In the genomic region with DNA sequence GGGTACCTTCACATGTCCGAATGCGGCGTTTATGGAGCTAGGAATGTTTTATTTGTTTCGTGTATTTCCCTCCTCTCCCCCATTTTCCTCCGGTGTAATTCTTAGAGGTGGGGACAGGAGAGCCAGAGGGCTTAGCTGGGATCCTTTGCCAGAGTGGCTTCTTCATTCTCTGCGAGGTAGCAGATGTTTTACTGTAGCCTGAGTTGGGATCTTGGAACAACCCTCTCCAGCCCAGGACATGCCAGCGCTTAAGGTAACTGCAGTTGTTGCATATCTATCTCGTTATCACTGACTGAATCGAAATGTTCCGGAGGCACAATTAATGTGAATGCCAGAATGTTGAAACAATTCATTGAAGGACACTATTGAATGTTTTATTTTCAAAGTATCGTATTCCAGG, we compare ENCODE assay signal across 13 cellular contexts. TPM values are rescaled to one million over a fixed set of nuclear protein-coding genes. Genes with fewer than 3 reads are reported as not detected.
DNase-seq lines count a peak whose midpoint lies in the region; ATAC-seq, FAIRE-seq and TF ChIP-seq lines count a peak whose summit lies in the region.
"Had no signal": no experiment of that assay in that cellular context is flagged by ENCODE, and none has a peak within 500 bp of the region (broad histone marks: within the 10 kb centered on the region; RNA-seq: fewer than 3 reads in every experiment).

No MANE protein-coding gene starts in this region.

- no peak overlapping the region for H2BK120ac ChIP-seq in H1 (replicated peaks; ENCODE audit: low read depth, low read length)

- H3K27ac Mint-ChIP-seq in natural killer cell treated with Interleukin-12 subunit alpha and Interleukin-12 subunit beta and Interleukin-15 and Interleukin-18, amount 100 ng/mL, for 72 hours = no peak overlapping the region
- H3K27ac Mint-ChIP-seq: naive B cell had no signal

- TF ChIP-seq CTCF in BJ (IDR thresholded peaks at IDR 0.05; ENCODE audit: insufficient read depth, low read depth, low read length) = no peak
- no peak for TF ChIP-seq CTCF in H1 (IDR thresholded peaks at IDR 0.05; ENCODE audit: control extremely low read depth in 1 of 3, insufficient read depth in 1 of 3, low read depth in 1 of 3, low read length in 3 of 3)

- no peak overlapping the region for H2BK20ac ChIP-seq in H1 (ENCODE audit: low read length)

- no peaks in the 10 kb centered on the region for H3K4me1 Mint-ChIP-seq in natural killer cell treated with Interleukin-12 subunit alpha and Interleukin-12 subunit beta and Interleukin-15 and Interleukin-18, amount 100 ng/mL, for 72 hours (ENCODE audit: low read depth in 2 of 2)

- H3K9ac ChIP-seq in HUES64 (ENCODE audit: low read depth, low read length) (peak overlapping the region; percentile 57), H1 (replicated peaks in 1 of 4; ENCODE audit: extremely low read depth in 1 of 4, low read depth in 3 of 4, low read length in 3 of 4) (no peak overlapping the region; a peak in 1 of 7 replicates)

- H3K27ac ChIP-seq in HUES64 (ENCODE audit: low read depth, low read length) (no peak overlapping the region), H1 (ENCODE audit: low read depth, low read length) (no peak overlapping the region), mesodermal cell (ENCODE audit: low read depth, low read length, severe bottlenecking) (peak overlapping the region; percentile 49)
- H3K27ac ChIP-seq: skin epidermis, suprapubic skin had no signal

- no peak overlapping the region for H3K18ac ChIP-seq in H1 (ENCODE audit: extremely low read depth, low read length)

- peaks cover 14 to 28% of the 10 kb centered on the region in 2 donors for H3K27me3 Mint-ChIP-seq in natural killer cell treated with Interleukin-12 subunit alpha and Interleukin-12 subunit beta and Interleukin-15 and Interleukin-18, amount 100 ng/mL, for 72 hours

- DNase-seq in BJ (ENCODE audit: low read depth) = no peak
- no peak for DNase-seq in H1 (ENCODE audit: low read depth in 1 of 2, low spot score in 2 of 2)
- no peak for DNase-seq in natural killer cell treated with Interleukin-12 subunit alpha and Interleukin-12 subunit beta and Interleukin-15 and Interleukin-18, amount 100 ng/mL, for 72 hours (ENCODE audit: low spot score)
- no peak for DNase-seq in NCI-H1436 (lab: John Stamatoyannopoulos, UW)
- DNase-seq in NCI-H510A treated with DMSO at 0.1 percent for 48 hours (lab: John Stamatoyannopoulos, UW) = no peak
- no peak for DNase-seq in GM12892 (ENCODE audit: insufficient read length)
- DNase-seq: activated CD4-positive, CD25-positive, alpha-beta regulatory T cell treated with anti-CD3 and anti-CD28 coated beads, Interleukin-2, amount 50 U/mL, for 72 hours; NCI-H524 treated with DMSO at 0.1 percent for 48 hours had no signal

- no peak overlapping the region for H3K56ac ChIP-seq in H1 (replicated peaks; ENCODE audit: insufficient read length, low read depth, low read length)

- H3K36me3 Mint-ChIP-seq in natural killer cell treated with Interleukin-12 subunit alpha and Interleukin-12 subunit beta and Interleukin-15 and Interleukin-18, amount 100 ng/mL, for 72 hours = no peaks in the 10 kb centered on the region
- H3K36me3 Mint-ChIP-seq: naive B cell had no signal

- H2BK5ac ChIP-seq in H1 (ENCODE audit: low read depth, low read length) = no peak overlapping the region

- peak overlapping the region; percentile 69 to 78 for H3K4me2 ChIP-seq in H1 (ENCODE audit: insufficient read depth in 1 of 2, low read depth in 2 of 2, low read length in 2 of 2)

- H3K79me1 ChIP-seq in H1 (ENCODE audit: low read depth, low read length) = no peaks in the 10 kb centered on the region

- no peaks in the 10 kb centered on the region for H3K79me2 ChIP-seq in H1 (ENCODE audit: control insufficient read depth in 1 of 2, insufficient read depth in 2 of 2, low read length in 2 of 2)

- no peak overlapping the region for H2BK12ac ChIP-seq in H1 (ENCODE audit: low read depth, low read length)

- H3K9me3 Mint-ChIP-seq in natural killer cell treated with Interleukin-12 subunit alpha and Interleukin-12 subunit beta and Interleukin-15 and Interleukin-18, amount 100 ng/mL, for 72 hours = no peaks in the 10 kb centered on the region

- H3K4me3 ChIP-seq in BJ (ENCODE audit: low read depth, low read length) (peak overlapping the region; percentile 34; the same call in 1 of the 2 replicates), HUES64 (ENCODE audit: low read length) (peak overlapping the region; percentile 58), H1 (ENCODE audit: extremely low read depth in 1 of 4, insufficient read depth in 2 of 4, low read depth in 3 of 4, low read length in 4 of 4) (peak overlapping the region; percentile 31 to 64 (median 34); a peak in 7 of 8 replicates), mesodermal cell (ENCODE audit: extremely low read depth, insufficient read depth, low read length, poor library complexity, severe bottlenecking) (peak overlapping the region; percentile 40)
- H3K4me3 ChIP-seq: skin epidermis had no signal

- H3K4ac ChIP-seq in H1 (replicated peaks; ENCODE audit: insufficient read length, low read depth, low read length) = no peak overlapping the region

- POLR2A ChIA-PET in BJ (lab: Charles Lee) (no interaction called here), H1 (lab: Charles Lee; ENCODE audit: partially characterized antibody) (no interaction called here)

- H2BK15ac ChIP-seq in H1 (ENCODE audit: low read length) = no peak overlapping the region

- 37% methylated on average over 4 of the region's 11 CpGs for WGBS in HUES64
- 27% methylated on average over 11 of the region's 11 CpGs; no CpG with 5 or more reads in 1 of the 2 experiments for WGBS in H1 (ENCODE audit: extremely low coverage in 1 of 2, insufficient coverage in 1 of 2, insufficient read length in 1 of 2, insufficient replicate concordance in 2 of 2, low coverage in 1 of 2, low lambda C conversion rate in 2 of 2, missing lambda C conversion rate in 1 of 2), 2 experiments
- no CpG with 5 or more reads among the region's 11 CpGs for whole genome bisulfite sequencing in mesodermal cell (ENCODE audit: insufficient coverage in 2 of 2), 2 experiments

- no peak for ATAC-seq in natural killer cell treated with Interleukin-12 subunit alpha and Interleukin-12 subunit beta and Interleukin-15 and Interleukin-18, amount 100 ng/mL, for 72 hours

- TF ChIP-seq POLR2A in H1 (IDR thresholded peaks at IDR 0.05; ENCODE audit: control extremely low read depth in 1 of 2, low read depth in 2 of 2, low read length in 2 of 2) (no peak), GM12892 (IDR thresholded peaks at IDR 0.05; ENCODE audit: low read depth, low read length) (no peak)

- H3K23me2 ChIP-seq in H1 (ENCODE audit: low read depth, low read length) = no peaks in the 10 kb centered on the region

- H2AK5ac ChIP-seq in H1 (ENCODE audit: low read depth, low read length) = no peak overlapping the region

- TF ChIP-seq EP300 in H1 (IDR thresholded peaks at IDR 0.05; ENCODE audit: borderline replicate concordance in 1 of 2, low read depth in 2 of 2, low read length in 2 of 2) = no peak

- no peaks in the 10 kb centered on the region for H3K36me3 ChIP-seq in BJ (ENCODE audit: control insufficient read depth, insufficient read depth, low read length)
- H3K36me3 ChIP-seq in HUES64 (ENCODE audit: insufficient read depth, low read length) = no peaks in the 10 kb centered on the region
- H3K36me3 ChIP-seq in H1 (ENCODE audit: control insufficient read depth in 2 of 4, insufficient read depth in 4 of 4, low read length in 3 of 4) = no peaks in the 10 kb centered on the region
- H3K36me3 ChIP-seq in mesodermal cell (ENCODE audit: control insufficient read depth, insufficient read depth, low read length) = no peaks in the 10 kb centered on the region
- H3K36me3 ChIP-seq: suprapubic skin had no signal

- no peak overlapping the region for H4K5ac ChIP-seq in H1 (ENCODE audit: insufficient read length, low read depth, low read length)

- H3K23ac ChIP-seq in H1 (ENCODE audit: insufficient read length) = no peak overlapping the region

- no peak overlapping the region for H3K4me3 Mint-ChIP-seq in natural killer cell treated with Interleukin-12 subunit alpha and Interleukin-12 subunit beta and Interleukin-15 and Interleukin-18, amount 100 ng/mL, for 72 hours

- H4K91ac ChIP-seq in H1 (replicated peaks; ENCODE audit: insufficient read length, low read length) = no peak overlapping the region

- no peak overlapping the region for H4K8ac ChIP-seq in H1 (ENCODE audit: extremely low read depth, insufficient read depth, low read length)

- TF ChIP-seq RAD21 in H1 (IDR thresholded peaks at IDR 0.05 in 1 of 2, conservative IDR thresholded peaks at IDR 0.05 in 1 of 2; ENCODE audit: low read depth in 2 of 2, low read length in 2 of 2) = no peak

- H2AFZ ChIP-seq in H1 (ENCODE audit: low read length) = peak overlapping the region; percentile 62; the same call in 1 of the 2 replicates

- H4K20me1 ChIP-seq in H1 (replicated peaks in 1 of 2; ENCODE audit: control insufficient read depth in 1 of 2, insufficient read depth in 2 of 2, low read length in 2 of 2) = no peaks in the 10 kb centered on the region

- H3K14ac ChIP-seq in H1 (ENCODE audit: insufficient read length) = no peak overlapping the region

- H3K9me3 ChIP-seq in HUES64 (ENCODE audit: insufficient read depth, low read depth, low read length) (no peaks in the 10 kb centered on the region), H1 (ENCODE audit: insufficient read depth in 2 of 2, low read depth in 1 of 2, low read length in 1 of 2) (no peaks in the 10 kb centered on the region), mesodermal cell (ENCODE audit: control insufficient read depth, low read length) (no peaks in the 10 kb centered on the region)
- H3K9me3 ChIP-seq: suprapubic skin had no signal

- CTCF ChIA-PET in BJ (lab: Yijun Ruan, JAX) (interaction anchor here (0.5 kb wide), 1 partner anchor 578 kb away, joined by 3 read pairs; no protein-coding TSS in a partner anchor), H1 (lab: Charles Lee; ENCODE audit: partially characterized antibody) (interaction anchor here (0.6 to 1.9 kb wide), 5 partner anchors 81 to 609 kb away, joined by 3 to 7 read pairs (median 3); no protein-coding TSS in a partner anchor)

- H3K27me3 ChIP-seq in BJ (ENCODE audit: control insufficient read depth, insufficient read depth, low read length) = no peaks in the 10 kb centered on the region
- no peaks in the 10 kb centered on the region for H3K27me3 ChIP-seq in HUES64 (ENCODE audit: insufficient read depth, low read length)
- H3K27me3 ChIP-seq in H1 (replicated peaks in 1 of 4; ENCODE audit: control insufficient read depth in 3 of 4, extremely low read depth in 1 of 4, insufficient read depth in 3 of 4, low read length in 3 of 4) = no peaks in the 10 kb centered on the region

- FAIRE-seq in H1 (lab: Jason Lieb, UNC) (no peak), GM12892 (lab: Jason Lieb, UNC) (no peak)

- H3K4me1 ChIP-seq in HUES64 (ENCODE audit: insufficient read depth, low read length) = no peaks in the 10 kb centered on the region
- H3K4me1 ChIP-seq in H1 (replicated peaks in 1 of 4; ENCODE audit: control insufficient read depth in 3 of 4, insufficient read depth in 4 of 4, low read length in 3 of 4) = no peaks in the 10 kb centered on the region
- H3K4me1 ChIP-seq in mesodermal cell (ENCODE audit: control insufficient read depth, insufficient read depth, low read length, poor library complexity, severe bottlenecking) = peaks cover 21% of the 10 kb centered on the region

RNA-seq across cellular contexts. Expression of gene DYNLT3, which starts 59.0 kb away (rescaled TPM):
- 11.3 and 20.9 TPM in 2 replicates for polyA plus RNA-seq in BJ (2011; rRNA removed)
- polyA minus RNA-seq in BJ (2011; rRNA and poly(A)+ RNA removed) = 5.1 and 7.6 TPM in 2 replicates
- 5.2 TPM for polyA plus RNA-seq in HUES64 (2013, experiment 1 of 2)
- polyA plus RNA-seq in HUES64 (2013, experiment 2 of 2) = 5.8 TPM
- 3.5 and 3.7 TPM in 2 replicates for total RNA-seq in H1 (2021; fragmentation: NEBNext Ultra II Directional; extraction: Animal tissue kit (Norgen Biotek cat#: 25700))
- polyA plus RNA-seq in H1 (2011; rRNA removed) = 2.0 and 2.3 TPM in 2 replicates
- polyA plus RNA-seq in H1 (2011; cell fraction: cytosol; rRNA removed) = 2.6 TPM
- polyA plus RNA-seq in H1 (2011; cell fraction: nucleus; rRNA removed) = 3.0 TPM
- 2.5 to 3.4 TPM (median 3.2 TPM) in 4 replicates for polyA plus RNA-seq in H1 (2012, experiment 1 of 2)
- 0.91 TPM for polyA plus RNA-seq in H1 (2012, experiment 2 of 2)
- 4.2 TPM for polyA plus RNA-seq in H1 (2013, experiment 1 of 2)
- 4.1 TPM for polyA plus RNA-seq in H1 (2013, experiment 2 of 2)
- polyA minus RNA-seq in H1 (2011; rRNA and poly(A)+ RNA removed) = 1.8 and 2.0 TPM in 2 replicates
- not detected for polyA minus RNA-seq in H1 (2011; cell fraction: cytosol; rRNA and poly(A)+ RNA removed)
- 4.2 TPM for polyA minus RNA-seq in H1 (2011; cell fraction: nucleus; rRNA and poly(A)+ RNA removed)
- polyA plus RNA-seq in mesodermal cell (2013, experiment 1 of 2) = 21.1 TPM
- polyA plus RNA-seq in mesodermal cell (2013, experiment 2 of 2) = 30.2 TPM
- 10 to 100 TPM in 1 of 2 donors, 1 to 10 TPM in 1; 8.9 to 21.4 TPM for total RNA-seq in natural killer cell treated with Interleukin-12 subunit alpha and Interleukin-12 subunit beta and Interleukin-15 and Interleukin-18, amount 100 ng/mL, for 72 hours
- polyA plus RNA-seq in GM12892 (2012; ENCODE audit: missing spikeins) = 14.0 TPM
